1 cellular context compared by ENCODE assay signal in the genomic region with DNA sequence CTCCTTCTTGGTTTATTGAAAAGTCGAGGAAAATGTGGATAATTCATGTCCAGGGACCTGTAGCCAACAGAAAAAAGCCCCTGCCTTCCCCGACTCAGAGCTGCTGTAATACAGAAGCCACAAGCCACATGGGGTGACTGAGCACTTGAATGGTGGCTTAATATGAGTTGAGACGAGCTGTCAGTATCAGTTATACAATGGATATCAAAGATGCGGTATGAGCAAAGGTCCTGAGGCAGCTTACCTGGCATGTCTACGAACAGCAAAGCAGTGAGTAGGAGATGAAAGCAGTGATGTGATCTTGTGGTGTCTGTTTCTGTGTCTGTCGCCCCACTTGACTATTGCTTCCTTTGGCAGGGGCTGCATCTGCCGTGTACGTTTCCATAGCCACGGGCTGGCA.
TF ChIP-seq lines count a peak whose summit lies in the region.

No MANE protein-coding gene starts in this region.

TF ChIP-seq in IMR-90, 13 proteins besides CTCF, POLR2A, EP300 and RAD21:
- TF ChIP-seq RFX5 (IDR thresholded peaks at IDR 0.05; ENCODE audit: low read depth, low read length), result no peak
- TF ChIP-seq, protein P1, sequence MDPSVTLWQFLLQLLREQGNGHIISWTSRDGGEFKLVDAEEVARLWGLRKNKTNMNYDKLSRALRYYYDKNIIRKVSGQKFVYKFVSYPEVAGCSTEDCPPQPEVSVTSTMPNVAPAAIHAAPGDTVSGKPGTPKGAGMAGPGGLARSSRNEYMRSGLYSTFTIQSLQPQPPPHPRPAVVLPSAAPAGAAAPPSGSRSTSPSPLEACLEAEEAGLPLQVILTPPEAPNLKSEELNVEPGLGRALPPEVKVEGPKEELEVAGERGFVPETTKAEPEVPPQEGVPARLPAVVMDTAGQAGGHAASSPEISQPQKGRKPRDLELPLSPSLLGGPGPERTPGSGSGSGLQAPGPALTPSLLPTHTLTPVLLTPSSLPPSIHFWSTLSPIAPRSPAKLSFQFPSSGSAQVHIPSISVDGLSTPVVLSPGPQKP (IDR thresholded peaks at IDR 0.05; ENCODE audit: borderline replicate concordance, low read depth, low read length), result no peak
- TF ChIP-seq, protein P2, sequence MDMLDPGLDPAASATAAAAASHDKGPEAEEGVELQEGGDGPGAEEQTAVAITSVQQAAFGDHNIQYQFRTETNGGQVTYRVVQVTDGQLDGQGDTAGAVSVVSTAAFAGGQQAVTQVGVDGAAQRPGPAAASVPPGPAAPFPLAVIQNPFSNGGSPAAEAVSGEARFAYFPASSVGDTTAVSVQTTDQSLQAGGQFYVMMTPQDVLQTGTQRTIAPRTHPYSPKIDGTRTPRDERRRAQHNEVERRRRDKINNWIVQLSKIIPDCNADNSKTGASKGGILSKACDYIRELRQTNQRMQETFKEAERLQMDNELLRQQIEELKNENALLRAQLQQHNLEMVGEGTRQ (IDR thresholded peaks at IDR 0.05; ENCODE audit: low read depth, low read length), result no peak
- TF ChIP-seq RCOR1 (IDR thresholded peaks at IDR 0.05; ENCODE audit: insufficient replicate concordance, low read length), result no peak
- no peak for TF ChIP-seq NFE2L2 (IDR thresholded peaks at IDR 0.05; ENCODE audit: low read depth, low read length)
- TF ChIP-seq CHD1 (IDR thresholded peaks at IDR 0.05; ENCODE audit: low read depth, low read length), result no peak
- TF ChIP-seq MAFK (IDR thresholded peaks at IDR 0.05; ENCODE audit: low read depth, low read length), result no peak
- no peak for TF ChIP-seq BHLHE40 (IDR thresholded peaks at IDR 0.05; ENCODE audit: low read depth, low read length)
- no peak for TF ChIP-seq MXI1 (IDR thresholded peaks at IDR 0.05; ENCODE audit: borderline replicate concordance, low read depth, low read length)
